Comparison of ENCODE assay signal across 9 cellular contexts in genomic region chr4:13541720-13542576, GRCh38. TPM values are rescaled to one million over a fixed set of nuclear protein-coding genes. Genes with fewer than 3 reads are reported as not detected.
A peak's percentile ranks its signal among the peaks of the same experiment; 100 is the strongest.
DNase-seq lines count a peak whose midpoint lies in the region; ATAC-seq and TF ChIP-seq lines count a peak whose summit lies in the region.
"Had no signal": no experiment of that assay in that cellular context is flagged by ENCODE, and none has a peak within 500 bp of the region (broad histone marks: within the 10 kb centered on the region; RNA-seq: fewer than 3 reads in every experiment).

No MANE protein-coding gene starts in this region.

- no peak overlapping the region for H3K27ac ChIP-seq in thyroid gland

- CTCF ChIA-PET in activated CD8-positive, alpha-beta T cell treated with anti-CD3 and anti-CD28 coated beads, Interleukin-2, amount 10 ng/mL, durations not matched to agents 7 days and 5 days (lab: Charles Lee), result interaction anchor here (0.7 to 2.9 kb wide), 4 partner anchors 9 to 20 kb away, joined by 3 to 8 read pairs (median 4); no protein-coding TSS in a partner anchor

- H3K4me1 ChIP-seq in thyroid gland, result peaks cover 14 to 45% of the 10 kb centered on the region in 2 donors

- H3K4me3 ChIP-seq in AG10803 (ENCODE audit: low read length), result no peak overlapping the region
- no peak overlapping the region for H3K4me3 ChIP-seq in thyroid gland (replicated peaks in 1 of 3)

- H3K4me3 Mint-ChIP-seq in activated CD8-positive, alpha-beta T cell treated with anti-CD3 and anti-CD28 coated beads, Interleukin-2, amount 10 ng/mL, durations not matched to agents 7 days and 5 days, result peak overlapping the region; percentile 55

- peaks cover 75% of the 10 kb centered on the region for H3K27me3 Mint-ChIP-seq in activated CD8-positive, alpha-beta T cell treated with anti-CD3 and anti-CD28 coated beads, Interleukin-2, amount 10 ng/mL, durations not matched to agents 7 days and 5 days (ENCODE audit: low read depth)

- peaks cover 3% of the 10 kb centered on the region for H3K9me3 Mint-ChIP-seq in activated CD8-positive, alpha-beta T cell treated with anti-CD3 and anti-CD28 coated beads, Interleukin-2, amount 10 ng/mL, durations not matched to agents 7 days and 5 days (ENCODE audit: insufficient read depth)

- TF ChIP-seq POLR2A in thyroid gland (IDR thresholded peaks at IDR 0.05), result no peak

- 0 out of 2 replicates have a peak, but pooled peaks have one; percentile 15 for TF ChIP-seq CTCF in AG10803 (conservative IDR thresholded peaks at IDR 0.05; ENCODE audit: low read length)
- TF ChIP-seq CTCF in thyroid gland (IDR thresholded peaks at IDR 0.05), result peak in 4 of 6 experiments; percentile 31 to 50 (median 46)

- no peaks in the 10 kb centered on the region for H3K36me3 ChIP-seq in thyroid gland

- peak overlapping the region; percentile 72 for H3K27ac Mint-ChIP-seq in activated CD8-positive, alpha-beta T cell treated with anti-CD3 and anti-CD28 coated beads, Interleukin-2, amount 10 ng/mL, durations not matched to agents 7 days and 5 days

- DNase-seq in AG10803 (ENCODE audit: low read depth), result no peak
- DNase-seq in activated CD8-positive, alpha-beta T cell treated with anti-CD3 and anti-CD28 coated beads, Interleukin-2, amount 10 ng/mL, durations not matched to agents 7 days and 5 days, result peak; percentile 53
- peak; percentile 85 for DNase-seq in islet precursor cell
- DNase-seq in thyroid gland, result peak; percentile 64 to 66
- no peak for DNase-seq in RPMI8226
- DNase-seq in inferior parietal cortex (ENCODE audit: extremely low spot score), result no peak

- WGBS in thyroid gland, 2 donors, result 9 to 14% methylated on average over 12 to 33 of the region's 79 CpGs

- ATAC-seq in GM19023 (IDR thresholded peaks at IDR 0.05; ENCODE audit: unreplicated experiment) (peak; percentile 32), GM21717 (IDR thresholded peaks at IDR 0.05; ENCODE audit: unreplicated experiment) (no peak)
- peak; percentile 20 for ATAC-seq in activated CD8-positive, alpha-beta T cell treated with anti-CD3 and anti-CD28 coated beads, Interleukin-2, amount 10 ng/mL, durations not matched to agents 7 days and 5 days
- ATAC-seq: HCT116 had no signal

- H3K9me3 ChIP-seq in thyroid gland, result no peaks in the 10 kb centered on the region

- POLR2A ChIA-PET in activated CD8-positive, alpha-beta T cell treated with anti-CD3 and anti-CD28 coated beads, Interleukin-2, amount 10 ng/mL, durations not matched to agents 7 days and 5 days (lab: Charles Lee), result no interaction called here

- H3K27me3 ChIP-seq in thyroid gland, result peaks cover 61% of the 10 kb centered on the region

- peaks cover 41% of the 10 kb centered on the region for H3K4me1 Mint-ChIP-seq in activated CD8-positive, alpha-beta T cell treated with anti-CD3 and anti-CD28 coated beads, Interleukin-2, amount 10 ng/mL, durations not matched to agents 7 days and 5 days (ENCODE audit: low read depth)

- intact Hi-C loops in thyroid gland (cut with DNase I), result loop anchor here (10.0 kb wide), 1 partner anchor 807 kb away; no protein-coding TSS in a partner anchor

- H3K36me3 Mint-ChIP-seq in activated CD8-positive, alpha-beta T cell treated with anti-CD3 and anti-CD28 coated beads, Interleukin-2, amount 10 ng/mL, durations not matched to agents 7 days and 5 days (ENCODE audit: low read depth), result peaks cover 6% of the 10 kb centered on the region

RNA-seq across cellular contexts. Expression of gene NKX3-2, which starts 2.4 kb away (rescaled TPM):
- not detected for total RNA-seq in activated CD8-positive, alpha-beta T cell treated with anti-CD3 and anti-CD28 coated beads, Interleukin-2, amount 10 ng/mL, durations not matched to agents 7 days and 5 days
- under 1 TPM; 0.29 to 0.81 (median 0.58) TPM for total RNA-seq in thyroid gland

RNA-seq across cellular contexts. Expression of gene RAB28, which starts 57.8 kb away (rescaled TPM):
- 10 to 100 TPM; 12.2 to 16.1 TPM for total RNA-seq in activated CD8-positive, alpha-beta T cell treated with anti-CD3 and anti-CD28 coated beads, Interleukin-2, amount 10 ng/mL, durations not matched to agents 7 days and 5 days
- 10 to 100 TPM; 25.1 to 30.0 (median 25.4) TPM for total RNA-seq in thyroid gland

Comparison
In these comparisons a context has a peak if more than half of its experiments do, and no peak if none do; other contexts are left out.
1. DNase-seq: peak in activated CD8-positive, alpha-beta T cell treated with anti-CD3 and anti-CD28 coated beads, Interleukin-2, amount 10 ng/mL, durations not matched to agents 7 days and 5 days (single experiment), islet precursor cell (single experiment) and thyroid gland (2 of 2); none in AG10803 (single experiment), RPMI8226 (single experiment) and inferior parietal cortex (single experiment).